ENCODE assay signal across 1 cellular context in the genomic region with DNA sequence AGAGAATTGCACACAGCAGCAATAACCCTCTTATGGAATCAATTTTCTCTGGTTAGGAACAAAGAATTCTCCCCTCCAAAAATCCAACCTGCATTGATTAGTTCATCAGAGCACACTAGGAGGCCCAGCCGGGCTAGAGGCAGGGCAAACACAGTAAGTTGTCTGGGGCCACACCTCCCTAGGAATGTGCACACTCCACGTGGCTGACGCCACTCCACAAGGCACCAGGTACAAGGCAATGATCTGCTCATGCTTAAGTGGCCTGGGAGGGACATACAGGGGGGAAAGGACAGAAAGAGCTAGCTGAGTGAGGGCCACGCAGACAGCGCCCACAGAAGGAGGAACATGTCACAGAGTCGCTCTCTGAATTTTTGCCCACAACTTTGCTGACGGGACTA.
TF ChIP-seq lines count a peak whose summit lies in the region.

No MANE protein-coding gene starts in this region.

TF ChIP-seq in SK-N-SH treated with all-trans-retinoic acid at 6 μM for 48 hours, 23 proteins besides CTCF, POLR2A, EP300 and RAD21 (continued from another document):
- TF ChIP-seq POU6F1 (CRISPR knock-in tag; IDR thresholded peaks at IDR 0.05; ENCODE audit: borderline replicate concordance, low read depth), result no peak
- TF ChIP-seq, protein P1, sequence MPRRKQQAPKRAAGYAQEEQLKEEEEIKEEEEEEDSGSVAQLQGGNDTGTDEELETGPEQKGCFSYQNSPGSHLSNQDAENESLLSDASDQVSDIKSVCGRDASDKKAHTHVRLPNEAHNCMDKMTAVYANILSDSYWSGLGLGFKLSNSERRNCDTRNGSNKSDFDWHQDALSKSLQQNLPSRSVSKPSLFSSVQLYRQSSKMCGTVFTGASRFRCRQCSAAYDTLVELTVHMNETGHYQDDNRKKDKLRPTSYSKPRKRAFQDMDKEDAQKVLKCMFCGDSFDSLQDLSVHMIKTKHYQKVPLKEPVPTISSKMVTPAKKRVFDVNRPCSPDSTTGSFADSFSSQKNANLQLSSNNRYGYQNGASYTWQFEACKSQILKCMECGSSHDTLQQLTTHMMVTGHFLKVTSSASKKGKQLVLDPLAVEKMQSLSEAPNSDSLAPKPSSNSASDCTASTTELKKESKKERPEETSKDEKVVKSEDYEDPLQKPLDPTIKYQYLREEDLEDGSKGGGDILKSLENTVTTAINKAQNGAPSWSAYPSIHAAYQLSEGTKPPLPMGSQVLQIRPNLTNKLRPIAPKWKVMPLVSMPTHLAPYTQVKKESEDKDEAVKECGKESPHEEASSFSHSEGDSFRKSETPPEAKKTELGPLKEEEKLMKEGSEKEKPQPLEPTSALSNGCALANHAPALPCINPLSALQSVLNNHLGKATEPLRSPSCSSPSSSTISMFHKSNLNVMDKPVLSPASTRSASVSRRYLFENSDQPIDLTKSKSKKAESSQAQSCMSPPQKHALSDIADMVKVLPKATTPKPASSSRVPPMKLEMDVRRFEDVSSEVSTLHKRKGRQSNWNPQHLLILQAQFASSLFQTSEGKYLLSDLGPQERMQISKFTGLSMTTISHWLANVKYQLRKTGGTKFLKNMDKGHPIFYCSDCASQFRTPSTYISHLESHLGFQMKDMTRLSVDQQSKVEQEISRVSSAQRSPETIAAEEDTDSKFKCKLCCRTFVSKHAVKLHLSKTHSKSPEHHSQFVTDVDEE (CRISPR knock-in tag; IDR thresholded peaks at IDR 0.05), result no peak
